In genomic region chr7:42406358-42406757, GRCh38 we compare ENCODE assay signal across 17 cellular contexts.
"Had no signal": no experiment of that assay in that cellular context is flagged by ENCODE, and none has a peak within 500 bp of the region (broad histone marks: within the 10 kb centered on the region; RNA-seq: fewer than 3 reads in every experiment).

No MANE protein-coding gene starts in this region.

- H3K36me3 Mint-ChIP-seq: mesothelial cell of epicardium had no signal

- H3K4me2 ChIP-seq: hepatocyte had no signal

- H3K4me3 Mint-ChIP-seq: mesothelial cell of epicardium had no signal

- DNase-seq: dermis blood vessel endothelial cell; dorsolateral prefrontal cortex; effector CD8-positive, alpha-beta T cell; foreskin keratinocyte; heart left ventricle; hypothalamus; left cardiac atrium; left ventricle myocardium superior; lower lobe of right lung; mesenchymal stem cell; mucosa of descending colon had no signal

- H3K27ac Mint-ChIP-seq: mesothelial cell of epicardium had no signal

- H3K36me3 ChIP-seq: esophagus muscularis mucosa, gastroesophageal sphincter, heart left ventricle, left lung, lower lobe of right lung had no signal

- ATAC-seq: foreskin keratinocyte, gastroesophageal sphincter, heart left ventricle, left cardiac atrium, left lung, left ventricle myocardium superior, lower lobe of right lung, mucosa of descending colon had no signal

- H3K27me3 ChIP-seq: dorsolateral prefrontal cortex, esophagus muscularis mucosa, gastroesophageal sphincter, heart left ventricle, hepatocyte, left lung had no signal

- H3K79me2 ChIP-seq: hepatocyte had no signal

- H3K9me3 ChIP-seq: esophagus muscularis mucosa, gastroesophageal sphincter, heart left ventricle, left lung, lower lobe of right lung, mucosa of descending colon had no signal

- H3K4me1 ChIP-seq: esophagus muscularis mucosa, gastroesophageal sphincter, heart left ventricle, left lung, lower lobe of right lung had no signal

- H3K4me3 ChIP-seq: coronary artery, dorsolateral prefrontal cortex, esophagus muscularis mucosa, gastroesophageal sphincter, heart left ventricle, hepatocyte, left lung, lower lobe of right lung, mucosa of descending colon had no signal

- H3K27ac ChIP-seq: coronary artery, dorsolateral prefrontal cortex, esophagus muscularis mucosa, foreskin keratinocyte, gastroesophageal sphincter, heart left ventricle, hepatocyte, left lung, lower lobe of right lung had no signal

- H2AFZ ChIP-seq: hepatocyte had no signal

- H3K9me3 Mint-ChIP-seq: mesothelial cell of epicardium had no signal
